21 cellular contexts compared by ENCODE assay signal in the genomic region with DNA sequence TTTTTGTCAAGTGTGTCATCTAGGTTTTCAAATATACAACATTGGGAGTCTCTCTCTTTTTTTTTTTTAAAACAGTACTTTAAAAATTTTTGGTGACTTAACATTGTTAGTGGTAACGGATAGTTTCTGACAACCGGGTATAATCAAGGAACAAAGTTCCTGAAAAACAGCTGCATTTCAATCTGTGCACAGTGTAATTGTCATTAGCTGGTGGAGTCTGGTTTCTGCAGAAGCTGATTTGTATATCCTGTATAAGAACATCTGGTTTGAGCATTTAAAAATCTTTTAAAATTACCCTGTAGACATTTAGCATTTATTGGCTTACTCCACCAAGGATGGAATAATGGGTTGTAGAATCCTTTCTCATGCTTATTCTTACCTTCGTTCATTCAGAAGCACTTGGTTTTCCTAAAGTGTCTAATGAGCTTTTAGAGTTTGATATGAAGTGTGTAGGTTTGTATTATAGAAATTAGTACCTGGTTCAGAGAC. TPM values are rescaled to one million over a fixed set of nuclear protein-coding genes. Genes with fewer than 3 reads are reported as not detected.
DNase-seq lines count a peak whose midpoint lies in the region; ATAC-seq, FAIRE-seq and TF ChIP-seq lines count a peak whose summit lies in the region.
"Had no signal": no experiment of that assay in that cellular context is flagged by ENCODE, and none has a peak within 500 bp of the region (broad histone marks: within the 10 kb centered on the region; RNA-seq: fewer than 3 reads in every experiment).

No MANE protein-coding gene starts in this region.

- intact Hi-C loops in natural killer cell (cut with micrococcal nuclease) (no loop called here), lower lobe of right lung (cut with DNase I) (no loop called here)

- peaks cover 70 to 72% of the 10 kb centered on the region in 2 donors for H3K4me1 Mint-ChIP-seq in natural killer cell
- peaks cover 45 to 50% of the 10 kb centered on the region in 2 donors for H3K4me1 Mint-ChIP-seq in natural killer cell treated with Interleukin-12 subunit alpha and Interleukin-12 subunit beta and Interleukin-15 and Interleukin-18, amount 100 ng/mL, for 72 hours (ENCODE audit: low read depth in 2 of 2)

- TF ChIP-seq CTCF in natural killer cell (IDR thresholded peaks at IDR 0.05) (no peak), lower lobe of right lung (IDR thresholded peaks at IDR 0.05) (no peak)

- no peaks in the 10 kb centered on the region for H3K36me3 ChIP-seq in lower lobe of right lung

- H3K27ac Mint-ChIP-seq in natural killer cell, result peak overlapping the region; percentile 93 to 95
- peak overlapping the region in 1 of 2 donors; percentile 88 for H3K27ac Mint-ChIP-seq in natural killer cell treated with Interleukin-12 subunit alpha and Interleukin-12 subunit beta and Interleukin-15 and Interleukin-18, amount 100 ng/mL, for 72 hours
- H3K27ac Mint-ChIP-seq: CD8-positive, alpha-beta T cell had no signal

- H3K4me3 Mint-ChIP-seq in natural killer cell, result no peak overlapping the region
- no peak overlapping the region for H3K4me3 Mint-ChIP-seq in natural killer cell treated with Interleukin-12 subunit alpha and Interleukin-12 subunit beta and Interleukin-15 and Interleukin-18, amount 100 ng/mL, for 72 hours
- H3K4me3 Mint-ChIP-seq: CD8-positive, alpha-beta T cell; IgD-negative memory B cell had no signal

- H3K27me3 ChIP-seq in lower lobe of right lung (ENCODE audit: low read depth), result no peaks in the 10 kb centered on the region

- H3K9me3 ChIP-seq in lower lobe of right lung, result no peaks in the 10 kb centered on the region

- H3K27me3 Mint-ChIP-seq in natural killer cell (ENCODE audit: low read depth in 2 of 2), result no peaks in the 10 kb centered on the region
- no peaks in the 10 kb centered on the region for H3K27me3 Mint-ChIP-seq in natural killer cell treated with Interleukin-12 subunit alpha and Interleukin-12 subunit beta and Interleukin-15 and Interleukin-18, amount 100 ng/mL, for 72 hours
- H3K27me3 Mint-ChIP-seq: IgD-negative memory B cell had no signal

- ATAC-seq in natural killer cell (no peak), SK-N-SH treated with all-trans-retinoic acid at 6 μM for 48 hours (no peak; the same call in 2 of the 3 replicates), HG03354 (IDR thresholded peaks at IDR 0.05; ENCODE audit: poor library complexity, severe bottlenecking, unreplicated experiment) (no peak), lower lobe of right lung (no peak)
- no peak for ATAC-seq in natural killer cell treated with Interleukin-12 subunit alpha and Interleukin-12 subunit beta and Interleukin-15 and Interleukin-18, amount 100 ng/mL, for 72 hours
- ATAC-seq: CD8-positive, alpha-beta T cell; PC-3 had no signal

- H3K4me1 ChIP-seq in lower lobe of right lung, result peaks cover 20% of the 10 kb centered on the region

- H3K4me3 ChIP-seq in lower lobe of right lung, result no peak overlapping the region

- no peaks in the 10 kb centered on the region for H3K9me3 Mint-ChIP-seq in natural killer cell
- H3K9me3 Mint-ChIP-seq in natural killer cell treated with Interleukin-12 subunit alpha and Interleukin-12 subunit beta and Interleukin-15 and Interleukin-18, amount 100 ng/mL, for 72 hours, result no peaks in the 10 kb centered on the region
- H3K9me3 Mint-ChIP-seq: CD8-positive, alpha-beta T cell; IgD-negative memory B cell had no signal

- DNase-seq in natural killer cell (no peak), NCI-H1694 treated with DMSO at 0.1 percent for 48 hours (lab: John Stamatoyannopoulos, UW) (no peak), lower lobe of right lung (no peak), HPDE6-E6E7 (ENCODE audit: extremely low spot score) (no peak)
- no peak for DNase-seq in natural killer cell treated with Interleukin-12 subunit alpha and Interleukin-12 subunit beta and Interleukin-15 and Interleukin-18, amount 100 ng/mL, for 72 hours (ENCODE audit: low spot score)
- DNase-seq: CD8-positive, alpha-beta T cell; DMS79; NCI-H1092 treated with DMSO at 0.1 percent for 48 hours; NCI-H146; NCI-H774; PC-3; RPMI8226 had no signal

- FAIRE-seq in islet of Langerhans (lab: Jason Lieb, UNC), result peak; percentile 30
- FAIRE-seq: A204.1, D721Med, GM12892, HTR-8/SVneo had no signal

- no peak overlapping the region for H3K27ac ChIP-seq in lower lobe of right lung
- H3K27ac ChIP-seq: HL-60 had no signal

- no peaks in the 10 kb centered on the region for H3K36me3 Mint-ChIP-seq in natural killer cell
- no peaks in the 10 kb centered on the region for H3K36me3 Mint-ChIP-seq in natural killer cell treated with Interleukin-12 subunit alpha and Interleukin-12 subunit beta and Interleukin-15 and Interleukin-18, amount 100 ng/mL, for 72 hours
- H3K36me3 Mint-ChIP-seq: IgD-negative memory B cell had no signal

TF ChIP-seq in SK-N-SH treated with all-trans-retinoic acid at 6 μM for 48 hours, 23 proteins besides CTCF, POLR2A, EP300 and RAD21:
- TF ChIP-seq TCF4 (CRISPR knock-in tag; IDR thresholded peaks at IDR 0.05; ENCODE audit: borderline replicate concordance), result peak; percentile 71
- TF ChIP-seq ZFP3 (CRISPR knock-in tag; IDR thresholded peaks at IDR 0.05), result no peak

RNA-seq across cellular contexts. Expression of a gene that starts 11.2 kb away (rescaled TPM):
- total RNA-seq in natural killer cell (10 to 100 TPM; 48.9 to 55.8 (median 52.7) TPM), lower lobe of right lung (36.3 TPM)
- total RNA-seq in natural killer cell treated with Interleukin-12 subunit alpha and Interleukin-12 subunit beta and Interleukin-15 and Interleukin-18, amount 100 ng/mL, for 72 hours, result 10 to 100 TPM; 21.7 to 33.6 TPM
